In genomic region chr19:45901432-45901903, GRCh38 we compare ENCODE assay signal across 8 cellular contexts. TPM values are rescaled to one million over a fixed set of nuclear protein-coding genes. Genes with fewer than 3 reads are reported as not detected.
A peak's percentile ranks its signal among the peaks of the same experiment; 100 is the strongest.
DNase-seq lines count a peak whose midpoint lies in the region; ATAC-seq, FAIRE-seq and TF ChIP-seq lines count a peak whose summit lies in the region.

No MANE protein-coding gene starts in this region.

- POLR2A ChIA-PET in naive thymus-derived CD4-positive, alpha-beta T cell (lab: Charles Lee), result interaction anchor here (0.5 to 3.9 kb wide), 8 partner anchors 11 to 857 kb away, joined by 3 to 42 read pairs (median 4); partner anchors contain the start of genes FBXO46, IRF2BP1 and SYMPK

- peak overlapping the region; percentile 54 for H3K4me3 Mint-ChIP-seq in T-helper 2 cell treated with Interferon-gamma antibody and Interleukin-4, amounts not matched to agents 5 μg/mL and 100 μg/mL, for 36 hours
- peak overlapping the region; percentile 81 for H3K4me3 Mint-ChIP-seq in endodermal cell
- peak overlapping the region in 9 of 10 donors; percentile 49 to 98 (median 73) for H3K4me3 Mint-ChIP-seq in naive thymus-derived CD4-positive, alpha-beta T cell

- CTCF ChIA-PET in naive thymus-derived CD4-positive, alpha-beta T cell (lab: Charles Lee), result interaction anchor here (0.7 to 2.7 kb wide), 4 partner anchors 9 to 646 kb away, joined by 3 to 9 read pairs (median 4); partner anchors contain the start of gene IRF2BP1

- no peaks in the 10 kb centered on the region for H3K9me3 Mint-ChIP-seq in T-helper 2 cell treated with Interferon-gamma antibody and Interleukin-4, amounts not matched to agents 5 μg/mL and 100 μg/mL, for 36 hours
- no peaks in the 10 kb centered on the region for H3K9me3 Mint-ChIP-seq in endodermal cell
- H3K9me3 Mint-ChIP-seq in naive thymus-derived CD4-positive, alpha-beta T cell, result no peaks in the 10 kb centered on the region

- FAIRE-seq in urothelium cell line (lab: Jason Lieb, UNC), result no peak

- peaks cover 22% of the 10 kb centered on the region for H3K36me3 Mint-ChIP-seq in T-helper 2 cell treated with Interferon-gamma antibody and Interleukin-4, amounts not matched to agents 5 μg/mL and 100 μg/mL, for 36 hours (ENCODE audit: low read depth)
- H3K36me3 Mint-ChIP-seq in endodermal cell (ENCODE audit: low read depth), result peaks cover 25% of the 10 kb centered on the region
- H3K36me3 Mint-ChIP-seq in naive thymus-derived CD4-positive, alpha-beta T cell, result peaks cover 0 to 18% (median 10%) of the 10 kb centered on the region in 5 donors

- H3K27me3 Mint-ChIP-seq in T-helper 2 cell treated with Interferon-gamma antibody and Interleukin-4, amounts not matched to agents 5 μg/mL and 100 μg/mL, for 36 hours (ENCODE audit: low read depth), result peaks cover 5% of the 10 kb centered on the region
- H3K27me3 Mint-ChIP-seq in endodermal cell (ENCODE audit: insufficient read depth), result peaks cover 15% of the 10 kb centered on the region
- peaks cover 0 to 10% (median 0%) of the 10 kb centered on the region in 5 donors for H3K27me3 Mint-ChIP-seq in naive thymus-derived CD4-positive, alpha-beta T cell

- ATAC-seq in naive thymus-derived CD4-positive, alpha-beta T cell, result no peak
- no peak for ATAC-seq in HG03460 (IDR thresholded peaks at IDR 0.05; ENCODE audit: unreplicated experiment)

- 5 to 9% methylated on average over 38 to 69 of the region's 69 CpGs for WGBS in endodermal cell (ENCODE audit: insufficient coverage in 1 of 2, insufficient read length in 1 of 2), 2 experiments

- H3K9ac ChIP-seq in endodermal cell (ENCODE audit: extremely low read depth, low read length, poor library complexity, severe bottlenecking), result no peak overlapping the region

- H3K4me1 ChIP-seq in endodermal cell (ENCODE audit: control insufficient read depth, insufficient read depth, low read length), result no peaks in the 10 kb centered on the region
- peaks cover 0 to 5% of the 10 kb centered on the region in 2 donors for H3K4me1 ChIP-seq in naive thymus-derived CD4-positive, alpha-beta T cell (ENCODE audit: control insufficient read depth in 2 of 2, insufficient read depth in 2 of 2, low read length in 2 of 2)

- intact Hi-C loops in naive thymus-derived CD4-positive, alpha-beta T cell (cut with micrococcal nuclease), result loop anchor here (5.0 kb wide), 3 partner anchors 116 to 1371 kb away; partner anchors contain the start of genes CALM3 (in 1 of the 2) and INAFM1 (in 1 of the 2)

- H3K4me1 Mint-ChIP-seq in T-helper 2 cell treated with Interferon-gamma antibody and Interleukin-4, amounts not matched to agents 5 μg/mL and 100 μg/mL, for 36 hours (ENCODE audit: low read depth), result peaks cover 19% of the 10 kb centered on the region
- H3K4me1 Mint-ChIP-seq in endodermal cell, result peaks cover 4% of the 10 kb centered on the region
- H3K4me1 Mint-ChIP-seq in naive thymus-derived CD4-positive, alpha-beta T cell, result peaks cover 10 to 25% (median 17%) of the 10 kb centered on the region in 7 donors

- peak; percentile 7 for DNase-seq in SKM-1 treated with dmso at 0.1 percent for 144 hours (lab: John Stamatoyannopoulos, UW; ENCODE audit: unreplicated experiment)
- no peak for DNase-seq in SKM-1 (lab: John Stamatoyannopoulos, UW; ENCODE audit: unreplicated experiment)
- DNase-seq in T-helper 2 cell treated with Interferon-gamma antibody and Interleukin-4, amounts not matched to agents 5 μg/mL and 100 μg/mL, for 36 hours (ENCODE audit: low spot score), result no peak
- peak; percentile 73 for DNase-seq in endodermal cell
- peak in 4 of 9 donors; percentile 18 to 40 (median 24) for DNase-seq in naive thymus-derived CD4-positive, alpha-beta T cell
- DNase-seq in COLO829 (ENCODE audit: low spot score), result no peak
- DNase-seq in urothelium cell line (ENCODE audit: low spot score), result no peak

- peak overlapping the region; percentile 95 for H3K4me3 ChIP-seq in endodermal cell (ENCODE audit: low read length)
- H3K4me3 ChIP-seq in naive thymus-derived CD4-positive, alpha-beta T cell (ENCODE audit: low read length), result peak overlapping the region; percentile 1

- no peaks in the 10 kb centered on the region for H3K27me3 ChIP-seq in endodermal cell (ENCODE audit: control insufficient read depth, insufficient read depth, low read length, poor library complexity, severe bottlenecking)
- no peaks in the 10 kb centered on the region for H3K27me3 ChIP-seq in naive thymus-derived CD4-positive, alpha-beta T cell (ENCODE audit: control insufficient read depth in 2 of 2, insufficient read depth in 2 of 2, low read length in 2 of 2)

- H3K9me3 ChIP-seq in endodermal cell (ENCODE audit: control insufficient read depth, low read length), result no peaks in the 10 kb centered on the region
- H3K9me3 ChIP-seq in naive thymus-derived CD4-positive, alpha-beta T cell (ENCODE audit: control insufficient read depth in 2 of 3, low read length in 3 of 3), result no peaks in the 10 kb centered on the region

- H3K36me3 ChIP-seq in endodermal cell (ENCODE audit: control insufficient read depth, insufficient read depth, low read length), result peaks cover 19% of the 10 kb centered on the region
- H3K36me3 ChIP-seq in naive thymus-derived CD4-positive, alpha-beta T cell (ENCODE audit: control insufficient read depth in 2 of 3, insufficient read depth in 3 of 3, low read length in 3 of 3), result peaks cover 0 to 24% (median 0%) of the 10 kb centered on the region in 3 experiments

- TF ChIP-seq CTCF in endodermal cell (conservative IDR thresholded peaks at IDR 0.05), result no peak

- H3K27ac Mint-ChIP-seq in T-helper 2 cell treated with Interferon-gamma antibody and Interleukin-4, amounts not matched to agents 5 μg/mL and 100 μg/mL, for 36 hours, result no peak overlapping the region
- no peak overlapping the region for H3K27ac Mint-ChIP-seq in endodermal cell
- H3K27ac Mint-ChIP-seq in naive thymus-derived CD4-positive, alpha-beta T cell, result peak overlapping the region in 2 of 9 donors; percentile 87 to 89

- no peak overlapping the region for H3K27ac ChIP-seq in endodermal cell (ENCODE audit: low read depth, low read length)
- H3K27ac ChIP-seq in naive thymus-derived CD4-positive, alpha-beta T cell (ENCODE audit: low read depth, low read length), result no peak overlapping the region

RNA-seq across cellular contexts. Expression of gene MYPOP, which starts 0.9 kb away (rescaled TPM):
- 10 to 100 TPM; 13.6 to 19.9 TPM for total RNA-seq in endodermal cell
- 9.8 TPM for polyA plus RNA-seq in endodermal cell (2013, experiment 1 of 2)
- 8.9 TPM for polyA plus RNA-seq in endodermal cell (2013, experiment 2 of 2)
- total RNA-seq in naive thymus-derived CD4-positive, alpha-beta T cell, result 10 to 100 TPM in 3 of 5 experiments, 1 to 10 TPM in 2; 7.0 to 14.5 (median 11.2) TPM
- polyA plus RNA-seq in naive thymus-derived CD4-positive, alpha-beta T cell, result under 1 TPM; 0.15 to 0.40 TPM

RNA-seq across cellular contexts. Expression of gene NANOS2, which starts 13.1 kb away (rescaled TPM):
- not detected for total RNA-seq in endodermal cell
- not detected for polyA plus RNA-seq in endodermal cell (2013, experiment 1 of 2)
- not detected for polyA plus RNA-seq in endodermal cell (2013, experiment 2 of 2)
- not detected for total RNA-seq in naive thymus-derived CD4-positive, alpha-beta T cell
- not detected for polyA plus RNA-seq in naive thymus-derived CD4-positive, alpha-beta T cell

RNA-seq across cellular contexts. Expression of gene IRF2BP1, which starts 15.5 kb away (rescaled TPM):
- 10 to 100 TPM; 23.8 to 30.3 TPM for total RNA-seq in endodermal cell
- polyA plus RNA-seq in endodermal cell (2013, experiment 1 of 2), result 18.0 TPM
- polyA plus RNA-seq in endodermal cell (2013, experiment 2 of 2), result 18.3 TPM
- 10 to 100 TPM; 16.4 to 38.7 (median 26.5) TPM for total RNA-seq in naive thymus-derived CD4-positive, alpha-beta T cell
- 10 to 100 TPM in 1 of 2 donors, 1 to 10 TPM in 1; 6.2 to 11.6 TPM for polyA plus RNA-seq in naive thymus-derived CD4-positive, alpha-beta T cell

RNA-seq across cellular contexts. Expression of gene FOXA3, which starts 37.3 kb away (rescaled TPM):
- 10 to 100 TPM; 54.2 to 58.1 TPM for total RNA-seq in endodermal cell
- 8.4 TPM for polyA plus RNA-seq in endodermal cell (2013, experiment 1 of 2)
- 8.1 TPM for polyA plus RNA-seq in endodermal cell (2013, experiment 2 of 2)
- total RNA-seq in naive thymus-derived CD4-positive, alpha-beta T cell, result not detected
- polyA plus RNA-seq in naive thymus-derived CD4-positive, alpha-beta T cell, result not detected

RNA-seq across cellular contexts. Expression of gene SYMPK, which starts 38.5 kb away (rescaled TPM):
- total RNA-seq in endodermal cell, result 100 to 1,000 TPM; 104 to 119 TPM
- 68.8 TPM for polyA plus RNA-seq in endodermal cell (2013, experiment 1 of 2)
- polyA plus RNA-seq in endodermal cell (2013, experiment 2 of 2), result 64.9 TPM
- 100 to 1,000 TPM in 1 of 5 experiments, 10 to 100 TPM in 4; 81.3 to 110 (median 96.4) TPM for total RNA-seq in naive thymus-derived CD4-positive, alpha-beta T cell
- 10 to 100 TPM in 1 of 2 donors, 1 to 10 TPM in 1; 9.9 to 22.7 TPM for polyA plus RNA-seq in naive thymus-derived CD4-positive, alpha-beta T cell

Comparison
In these comparisons a context has a peak if more than half of its experiments do, and no peak if none do; other contexts are left out.
1. DNase-seq: peak in SKM-1 treated with dmso at 0.1 percent for 144 hours (single experiment) and endodermal cell (single experiment); none in SKM-1 (single experiment), T-helper 2 cell treated with Interferon-gamma antibody and Interleukin-4, amounts not matched to agents 5 μg/mL and 100 μg/mL, for 36 hours (single experiment), COLO829 (single experiment) and urothelium cell line (single experiment).
2. Peak in every context shown above with its lines, with median percentiles within 50 percentile points of each other: H3K4me3 Mint-ChIP-seq.